Comparison of ENCODE assay signal across 19 cellular contexts in genomic region chr17:6393368-6393952, GRCh38. TPM values are rescaled to one million over a fixed set of nuclear protein-coding genes. Genes with fewer than 3 reads are reported as not detected.
DNase-seq lines count a peak whose midpoint lies in the region; TF ChIP-seq lines count a peak whose summit lies in the region.
"Had no signal": no experiment of that assay in that cellular context is flagged by ENCODE, and none has a peak within 500 bp of the region (broad histone marks: within the 10 kb centered on the region; RNA-seq: fewer than 3 reads in every experiment).

No MANE protein-coding gene starts in this region.

- H3K27ac Mint-ChIP-seq in brain: peak overlapping the region in 4 of 5 experiments; percentile 14 to 78 (median 62)
- H3K27ac Mint-ChIP-seq in progenitor cell of endocrine pancreas: peak overlapping the region; percentile 3
- H3K27ac Mint-ChIP-seq: activated naive CD8-positive, alpha-beta T cell; CD4-positive, alpha-beta T cell; IgD-negative memory B cell had no signal

- TF ChIP-seq CTCF in brain (conservative IDR thresholded peaks at IDR 0.05) (no peak), progenitor cell of endocrine pancreas (IDR thresholded peaks at IDR 0.05; ENCODE audit: unreplicated experiment) (no peak)

- H3K36me3 Mint-ChIP-seq in brain: no peaks in the 10 kb centered on the region
- H3K36me3 Mint-ChIP-seq in progenitor cell of endocrine pancreas (ENCODE audit: insufficient read depth): no peaks in the 10 kb centered on the region
- H3K36me3 Mint-ChIP-seq: activated naive CD8-positive, alpha-beta T cell had no signal

- peak; percentile 27 for DNase-seq in NCI-H2196 (lab: John Stamatoyannopoulos, UW; ENCODE audit: unreplicated experiment)
- no peak for DNase-seq in NCI-H2196 treated with DMSO at 0.1 percent for 48 hours (lab: John Stamatoyannopoulos, UW; ENCODE audit: unreplicated experiment)
- DNase-seq in NCI-H1436 (lab: John Stamatoyannopoulos, UW): peak; percentile 66
- DNase-seq in progenitor cell of endocrine pancreas (ENCODE audit: low spot score, unreplicated experiment): no peak
- DNase-seq in germinal center (ENCODE audit: low spot score): no peak
- DNase-seq in activated naive CD4-positive, alpha-beta T cell treated with Interleukin-2 at 50 U/mL for 16 hours: no peak
- DNase-seq in stimulated activated CD4-positive, alpha-beta T cell treated with anti-CD3 and anti-CD28 coated beads, Interleukin-2, amount 100 ng/mL, for 48 hours: no peak
- DNase-seq: activated CD4-positive, alpha-beta T cell treated with anti-CD3 and anti-CD28 coated beads, Interleukin-2, amount 50 U/mL, for 48 hours; activated T-cell treated with anti-CD3 and anti-CD28 coated beads, Interleukin-2, amount 50 U/mL, for 4 hours; CD4-positive, alpha-beta T cell; cortex of kidney; MV-4-11; stimulated activated CD4-positive, alpha-beta T cell treated with anti-CD3 and anti-CD28 coated beads, Interleukin-4, amount 100 ng/mL, for 1 hour had no signal

- H3K4me3 Mint-ChIP-seq in brain (peak overlapping the region in 3 of 5 experiments; percentile 15 to 67 (median 37)), progenitor cell of endocrine pancreas (ENCODE audit: low read depth) (no peak overlapping the region)
- H3K4me3 Mint-ChIP-seq: activated naive CD8-positive, alpha-beta T cell; activated T-cell treated with anti-CD3 and anti-CD28 coated beads, Interleukin-2, amount 50 U/mL, for 4 hours; CD4-positive, alpha-beta T cell; IgD-negative memory B cell had no signal

- H3K9me3 Mint-ChIP-seq in brain (peaks cover 3 to 16% (median 3%) of the 10 kb centered on the region in 5 experiments), progenitor cell of endocrine pancreas (ENCODE audit: low read depth) (peaks cover 3% of the 10 kb centered on the region)
- H3K9me3 Mint-ChIP-seq: activated T-cell treated with anti-CD3 and anti-CD28 coated beads, Interleukin-2, amount 50 U/mL, for 4 hours had no signal

- H3K27me3 Mint-ChIP-seq in brain: no peaks in the 10 kb centered on the region
- H3K27me3 Mint-ChIP-seq in progenitor cell of endocrine pancreas: no peaks in the 10 kb centered on the region

- H3K4me1 Mint-ChIP-seq in brain (peaks cover 30% of the 10 kb centered on the region), progenitor cell of endocrine pancreas (ENCODE audit: low read depth) (peaks cover 26% of the 10 kb centered on the region)
- H3K4me1 Mint-ChIP-seq: IgD-negative memory B cell had no signal

RNA-seq across cellular contexts. Expression of gene AIPL1, which starts 41.5 kb away (rescaled TPM):
- not detected for polyA plus RNA-seq in brain (ENCODE audit: insufficient read depth, low read depth, low replicate concordance)
- not detected in 2 replicates for total RNA-seq in progenitor cell of endocrine pancreas
- total RNA-seq: activated T-cell treated with anti-CD3 and anti-CD28 coated beads, Interleukin-2, amount 50 U/mL, for 4 hours; CD4-positive, alpha-beta T cell; lower leg skin; subcutaneous adipose tissue had no signal
- polyA plus RNA-seq: AG04450, IgD-negative memory B cell had no signal

RNA-seq across cellular contexts. Expression of gene PIMREG, which starts 50.8 kb away (rescaled TPM):
- polyA plus RNA-seq in brain (ENCODE audit: insufficient read depth, low read depth, low replicate concordance): 90.1 TPM
- 13.8 and 15.4 TPM in 2 replicates for total RNA-seq in progenitor cell of endocrine pancreas
- total RNA-seq: CD4-positive, alpha-beta T cell had no signal
- polyA plus RNA-seq: IgD-negative memory B cell had no signal

Comparison
In these comparisons a context has a peak if more than half of its experiments do, and no peak if none do; other contexts are left out.
1. DNase-seq: peak in NCI-H2196 (single experiment) and NCI-H1436 (single experiment); none in NCI-H2196 treated with DMSO at 0.1 percent for 48 hours (single experiment), progenitor cell of endocrine pancreas (single experiment), germinal center (single experiment), activated naive CD4-positive, alpha-beta T cell treated with Interleukin-2 at 50 U/mL for 16 hours (single experiment) and stimulated activated CD4-positive, alpha-beta T cell treated with anti-CD3 and anti-CD28 coated beads, Interleukin-2, amount 100 ng/mL, for 48 hours (0 of 2).